8 cellular contexts compared by ENCODE assay signal in the genomic region with DNA sequence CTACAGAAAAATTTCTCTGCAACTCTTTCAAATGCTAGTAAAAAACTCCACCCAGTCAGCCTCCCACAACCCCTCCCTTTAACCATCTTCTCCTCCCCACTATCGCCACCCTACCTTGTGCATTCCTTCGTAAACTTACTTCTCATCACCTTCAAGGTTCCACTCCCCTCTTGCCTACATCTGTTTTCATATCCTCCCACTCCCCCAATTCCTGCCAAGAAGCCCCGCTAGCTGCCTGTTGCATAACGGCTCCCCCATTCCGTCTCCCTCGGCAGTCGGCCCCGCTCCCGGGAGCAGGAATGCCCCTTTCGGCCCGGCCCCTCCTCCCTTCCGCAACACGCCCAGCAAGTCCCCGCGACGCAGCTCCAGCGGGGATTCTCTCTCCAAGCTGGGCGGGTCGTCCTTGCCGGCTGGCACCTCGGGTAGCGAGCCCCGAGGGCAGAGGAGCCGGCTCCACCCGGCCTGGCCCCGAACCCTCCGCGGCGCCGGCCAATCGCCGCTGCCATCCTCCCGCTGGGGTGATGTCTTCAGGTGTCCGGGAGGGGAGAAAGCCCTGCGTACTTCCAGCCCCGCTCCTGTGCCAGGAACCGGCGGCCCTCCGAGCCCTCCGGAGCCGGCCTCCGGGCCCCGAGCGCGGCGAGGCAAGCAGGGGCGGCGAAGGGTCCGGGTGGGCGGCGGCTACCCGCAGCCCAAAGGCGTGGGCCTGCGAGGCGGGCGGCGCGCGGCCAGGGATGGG. TPM values are rescaled to one million over a fixed set of nuclear protein-coding genes. Genes with fewer than 3 reads are reported as not detected.
DNase-seq lines count a peak whose midpoint lies in the region; ATAC-seq, FAIRE-seq and TF ChIP-seq lines count a peak whose summit lies in the region.

No MANE protein-coding gene starts in this region.

- DNase-seq in A172 (ENCODE audit: low spot score), result peak; percentile 62
- DNase-seq in GM18507 (ENCODE audit: extremely low spot score, insufficient read length, low read depth), result peak; percentile 33
- DNase-seq in NCI-H226, result peak; percentile 94
- peak; percentile 34 to 43 for DNase-seq in activated CD4-positive, alpha-beta T cell treated with anti-CD3 and anti-CD28 coated beads, Interleukin-2, amount 50 U/mL, for 24 hours (ENCODE audit: low read depth in 1 of 2, low spot score in 1 of 2)
- DNase-seq in dermis microvascular lymphatic vessel endothelial cell (ENCODE audit: low read depth in 2 of 2), result peak; percentile 14 to 73
- peak; percentile 67 to 83 (median 80) for DNase-seq in right lobe of liver
- peak; percentile 40 to 55 for DNase-seq in stimulated activated CD4-positive, alpha-beta T cell treated with anti-CD3 and anti-CD28 coated beads, Interleukin-4, amount 100 ng/mL, for 48 hours (ENCODE audit: low read depth in 2 of 2)

- TF ChIP-seq CTCF in right lobe of liver (IDR thresholded peaks at IDR 0.05), result no peak

- peaks cover 0 to 20% (median 11%) of the 10 kb centered on the region in 4 donors for H3K4me1 ChIP-seq in right lobe of liver

- H3K9me3 ChIP-seq in right lobe of liver, result no peaks in the 10 kb centered on the region

- WGBS in right lobe of liver (ENCODE audit: insufficient coverage, low coverage, low lambda C conversion rate, missing lambda C conversion rate), result under 1% methylated on average over 38 of the region's 59 CpGs

- H3K27me3 ChIP-seq in right lobe of liver, result no peaks in the 10 kb centered on the region

- H3K4me3 ChIP-seq in right lobe of liver, result peak overlapping the region; percentile 68 to 89 (median 84)

- no peaks in the 10 kb centered on the region for H3K36me3 ChIP-seq in right lobe of liver

- H3K27ac ChIP-seq in right lobe of liver, result peak overlapping the region; percentile 41 to 86 (median 72)

- ATAC-seq in HG02973 (IDR thresholded peaks at IDR 0.05; ENCODE audit: unreplicated experiment) (peak; percentile 26), right lobe of liver (peak; percentile 41 to 70 (median 64))

- TF ChIP-seq POLR2A in right lobe of liver (IDR thresholded peaks at IDR 0.05), result no peak

- intact Hi-C loops in right lobe of liver (cut with DNase I), result no loop called here

- FAIRE-seq in GM18507 (lab: Jason Lieb, UNC), result peak; percentile 69

RNA-seq across cellular contexts. Expression of gene PHLPP2, which starts 1.5 kb away (rescaled TPM):
- total RNA-seq in A172 (2014; rRNA removed; shearing (Covaris generic)), result 14.2 and 14.6 TPM in 2 replicates
- total RNA-seq in dermis microvascular lymphatic vessel endothelial cell (4.5 and 6.3 TPM in 2 replicates), right lobe of liver (1 to 10 TPM; 2.3 to 9.8 (median 5.6) TPM)

Comparison
In these comparisons a context has a peak if more than half of its experiments do, and no peak if none do; other contexts are left out.
1. Peak in every context shown above with its lines: DNase-seq, ATAC-seq, H3K4me3 ChIP-seq and H3K27ac ChIP-seq.
2. DNase-seq: peak in every context shown above with its lines; median percentile 94 in NCI-H226; 80 in right lobe of liver; 62 in A172; 48 in stimulated activated CD4-positive, alpha-beta T cell treated with anti-CD3 and anti-CD28 coated beads, Interleukin-4, amount 100 ng/mL, for 48 hours; 44 in dermis microvascular lymphatic vessel endothelial cell; 38 in activated CD4-positive, alpha-beta T cell treated with anti-CD3 and anti-CD28 coated beads, Interleukin-2, amount 50 U/mL, for 24 hours; 33 in GM18507.